ENCODE assay signal across 23 cellular contexts in genomic region chr2:228655341-228655740, GRCh38.
A peak's percentile ranks its signal among the peaks of the same experiment; 100 is the strongest.
DNase-seq lines count a peak whose midpoint lies in the region; ATAC-seq lines count a peak whose summit lies in the region.
"Had no signal": no experiment of that assay in that cellular context is flagged by ENCODE, and none has a peak within 500 bp of the region (broad histone marks: within the 10 kb centered on the region; RNA-seq: fewer than 3 reads in every experiment).

No MANE protein-coding gene starts in this region.

- no peak for ATAC-seq in T-helper 17 cell
- ATAC-seq: CD8-positive, alpha-beta T cell had no signal

- no peaks in the 10 kb centered on the region for H3K4me1 Mint-ChIP-seq in T-helper 17 cell
- H3K4me1 Mint-ChIP-seq: IgD-negative memory B cell had no signal

- H3K9me3 ChIP-seq in Karpas-422 (ENCODE audit: low read length) (no peaks in the 10 kb centered on the region), T-helper 17 cell (ENCODE audit: control insufficient read depth, low read length, poor library complexity, severe bottlenecking) (no peaks in the 10 kb centered on the region)
- H3K9me3 ChIP-seq: BLaER1 had no signal

- H4K20me1 ChIP-seq in Karpas-422 (ENCODE audit: insufficient read depth, low read depth, low read length), result no peaks in the 10 kb centered on the region
- H4K20me1 ChIP-seq: BLaER1 had no signal

- DNase-seq in ELR (ENCODE audit: low read depth), result peak; percentile 46
- DNase-seq in Karpas-422, result no peak
- DNase-seq in amniotic epithelial cell (ENCODE audit: low read depth), result peak; percentile 26
- peak; percentile 13 for DNase-seq in renal cortical epithelial cell (ENCODE audit: low read depth)
- no peak for DNase-seq in caudate nucleus (lab: John Stamatoyannopoulos, UW)
- no peak for DNase-seq in T-helper 17 cell
- DNase-seq in activated gamma-delta T cell treated with Interleukin-2 at 50 U/mL for 16 hours, result no peak
- DNase-seq: CD8-positive, alpha-beta T cell; DMS79; GF-D8; GOT3; Kasumi-1; NCI-H1092; NCI-H1436 treated with DMSO at 0.1 percent for 48 hours; NCI-H2029; NCI-H446 treated with DMSO at 0.1 percent for 48 hours; NCI-H69; NK-92 treated with Interleukin-12 subunit alpha and Interleukin-12 subunit beta, amount 100 ng/mL, for 24 hours; OCI-M1 had no signal

- peaks cover 54% of the 10 kb centered on the region for H3K4me1 ChIP-seq in Karpas-422 (ENCODE audit: low read length)
- H3K4me1 ChIP-seq: BLaER1, SJSA1 had no signal

- no peak overlapping the region for H3K9ac ChIP-seq in Karpas-422 (ENCODE audit: low read length)
- H3K9ac ChIP-seq: BLaER1 had no signal

- H3K79me2 ChIP-seq in Karpas-422 (ENCODE audit: low read length), result no peaks in the 10 kb centered on the region

- 0 out of 2 replicates have a peak overlapping the region, but pooled peaks have one; percentile 19 for H2AFZ ChIP-seq in Karpas-422 (ENCODE audit: low read length)

- H3K27ac Mint-ChIP-seq in T-helper 17 cell, result no peak overlapping the region
- H3K27ac Mint-ChIP-seq: CD8-positive, alpha-beta T cell; IgD-negative memory B cell; T-helper 1 cell treated with Interleukin-12 subunit alpha and Interleukin-12 subunit beta and Interleukin-4 antibody, amounts not matched to agents 30 μg/mL and 1 μg/mL, for 36 hours had no signal

- no peaks in the 10 kb centered on the region for H3K27me3 Mint-ChIP-seq in T-helper 17 cell
- H3K27me3 Mint-ChIP-seq: IgD-negative memory B cell had no signal

- H3K27me3 ChIP-seq in Karpas-422 (ENCODE audit: low read length), result no peaks in the 10 kb centered on the region
- H3K27me3 ChIP-seq: BLaER1, SJSA1 had no signal

- H3K4me2 ChIP-seq in Karpas-422 (ENCODE audit: low read depth, low read length, poor library complexity, severe bottlenecking), result no peak overlapping the region
- H3K4me2 ChIP-seq: BLaER1 had no signal

- H3K4me3 ChIP-seq in Karpas-422 (ENCODE audit: low read length), result no peak overlapping the region
- H3K4me3 ChIP-seq: BLaER1, SJSA1 had no signal

- H3K9me2 ChIP-seq in Karpas-422 (replicated peaks; ENCODE audit: insufficient read depth, low read length), result no peaks in the 10 kb centered on the region

- H3K36me3 Mint-ChIP-seq in T-helper 17 cell (ENCODE audit: low read depth), result no peaks in the 10 kb centered on the region
- H3K36me3 Mint-ChIP-seq: CD8-positive, alpha-beta T cell; IgD-negative memory B cell had no signal

- H3K36me3 ChIP-seq in Karpas-422 (ENCODE audit: insufficient read depth, low read length), result no peaks in the 10 kb centered on the region
- H3K36me3 ChIP-seq: BLaER1, SJSA1 had no signal

- H3K4me3 Mint-ChIP-seq in T-helper 17 cell, result no peak overlapping the region
- H3K4me3 Mint-ChIP-seq: CD8-positive, alpha-beta T cell; IgD-negative memory B cell; T-helper 1 cell treated with Interleukin-12 subunit alpha and Interleukin-12 subunit beta and Interleukin-4 antibody, amounts not matched to agents 30 μg/mL and 1 μg/mL, for 36 hours had no signal

- H3K27ac ChIP-seq in Karpas-422 (ENCODE audit: low read length) (peak overlapping the region; percentile 100; the same call in 1 of the 2 replicates), caudate nucleus (ENCODE audit: low read depth, low read length) (no peak overlapping the region)
- H3K27ac ChIP-seq: BLaER1, SJSA1 had no signal

Comparison
In these comparisons a context has a peak if more than half of its experiments do, and no peak if none do; other contexts are left out.
1. DNase-seq: peak in ELR (single experiment), amniotic epithelial cell (single experiment) and renal cortical epithelial cell (single experiment); none in Karpas-422 (single experiment), caudate nucleus (0 of 61), T-helper 17 cell (0 of 3) and activated gamma-delta T cell treated with Interleukin-2 at 50 U/mL for 16 hours (single experiment).